1 cellular context compared by ENCODE assay signal in genomic region chr1:164755674-164756073, GRCh38.
TF ChIP-seq lines count a peak whose summit lies in the region.

No MANE protein-coding gene starts in this region.

TF ChIP-seq in IMR-90, 13 proteins besides CTCF, POLR2A, EP300 and RAD21:
- no peak for TF ChIP-seq RFX5 (IDR thresholded peaks at IDR 0.05; ENCODE audit: low read depth, low read length)
- TF ChIP-seq BHLHE40 (IDR thresholded peaks at IDR 0.05; ENCODE audit: low read depth, low read length): no peak
